In the genomic region with DNA sequence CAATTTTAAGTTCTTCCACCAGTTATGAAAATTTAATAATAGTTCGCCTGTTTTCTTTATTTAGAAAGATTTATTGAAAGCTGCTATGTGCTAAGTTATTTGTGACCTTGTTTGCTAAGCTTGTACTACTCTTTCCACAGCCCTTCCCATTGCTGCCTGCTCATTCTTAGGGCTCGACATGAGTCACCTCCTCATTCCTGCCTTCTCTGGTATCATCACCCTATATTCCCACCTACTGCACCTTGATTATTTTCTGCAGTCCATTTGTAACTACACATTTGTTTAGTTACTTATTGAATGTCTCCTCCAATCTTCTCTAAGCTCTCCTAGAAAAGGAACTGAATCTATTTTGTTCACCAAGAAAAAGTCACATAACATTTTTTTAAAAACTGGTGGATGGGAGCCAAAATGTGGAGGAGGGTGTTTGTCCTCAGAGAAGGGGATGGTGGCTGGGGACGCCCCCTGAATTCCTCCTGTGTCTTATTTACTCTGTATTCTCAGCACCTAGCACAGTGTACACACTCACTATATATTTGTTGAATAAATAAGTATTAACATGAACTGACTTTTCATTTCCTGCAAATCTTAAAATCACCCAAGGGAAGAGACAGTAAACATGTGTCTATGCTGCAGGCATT, we compare ENCODE assay signal across 12 cellular contexts. TPM values are rescaled to one million over a fixed set of nuclear protein-coding genes. Genes with fewer than 3 reads are reported as not detected.
DNase-seq lines count a peak whose midpoint lies in the region; FAIRE-seq and TF ChIP-seq lines count a peak whose summit lies in the region.
"Had no signal": no experiment of that assay in that cellular context is flagged by ENCODE, and none has a peak within 500 bp of the region (broad histone marks: within the 10 kb centered on the region; RNA-seq: fewer than 3 reads in every experiment).

No MANE protein-coding gene starts in this region.

- H4K91ac ChIP-seq in neuronal stem cell (ENCODE audit: low read depth, low read length, poor library complexity), result no peak overlapping the region

- no peak overlapping the region for H2BK15ac ChIP-seq in neuronal stem cell (ENCODE audit: low read length)

- H3K23ac ChIP-seq in neuronal stem cell (ENCODE audit: low read depth, low read length, poor library complexity), result no peak overlapping the region

- H3K27me3 ChIP-seq in neuronal stem cell (ENCODE audit: control insufficient read depth in 3 of 3, insufficient read depth in 3 of 3, low read depth in 1 of 3, low read length in 3 of 3), result peaks cover 0 to 2% (median 0%) of the 10 kb centered on the region in 3 experiments

- H2AFZ ChIP-seq in neuronal stem cell (ENCODE audit: low read length), result no peak overlapping the region

- no peaks in the 10 kb centered on the region for H3K4me1 ChIP-seq in neuronal stem cell (ENCODE audit: control insufficient read depth in 2 of 2, insufficient read depth in 1 of 2, low read depth in 1 of 2, low read length in 2 of 2)

- DNase-seq in AG20443 (ENCODE audit: low spot score), result peak; percentile 9
- no peak for DNase-seq in GM19239 (ENCODE audit: insufficient read length, low spot score)
- peak; percentile 53 for DNase-seq in RPMI8226
- peak; percentile 29 for DNase-seq in choroid plexus epithelial cell (ENCODE audit: low read depth)
- no peak for DNase-seq in neuronal stem cell (ENCODE audit: low spot score)
- DNase-seq in GM13976 (ENCODE audit: low spot score), result no peak
- DNase-seq in stimulated activated CD4-positive, alpha-beta T cell treated with anti-CD3 and anti-CD28 coated beads, Interleukin-15, amount 100 ng/mL, for 24 hours, result no peak
- no peak for DNase-seq in activated effector memory CD4-positive, alpha-beta T cell treated with Interleukin-2 at 50 U/mL for 16 hours
- DNase-seq: anterior cingulate cortex; NCI-H1048; stimulated activated CD4-positive, alpha-beta T cell treated with anti-CD3 and anti-CD28 coated beads, Interleukin-1b, Interleukin-23, amount 100 ng/mL, for 48 hours had no signal

- no peaks in the 10 kb centered on the region for H3K36me3 ChIP-seq in neuronal stem cell (replicated peaks in 1 of 2; ENCODE audit: control insufficient read depth in 2 of 2, insufficient read depth in 2 of 2, low read length in 2 of 2)

- no peak overlapping the region for H3K4me2 ChIP-seq in neuronal stem cell (ENCODE audit: insufficient read depth, low read length, poor library complexity, severe bottlenecking)

- H3K79me1 ChIP-seq in neuronal stem cell (ENCODE audit: low read depth, low read length), result no peaks in the 10 kb centered on the region

- no peak overlapping the region for H2AK5ac ChIP-seq in neuronal stem cell (ENCODE audit: low read depth, low read length)

- WGBS in neuronal stem cell (ENCODE audit: extremely low coverage in 2 of 2, insufficient read length in 2 of 2, insufficient replicate concordance in 1 of 2), 2 donors, result no CpG with 5 or more reads among the region's 3 CpGs

- no peak overlapping the region for H2BK120ac ChIP-seq in neuronal stem cell (ENCODE audit: low read depth, low read length)

- TF ChIP-seq CTCF in choroid plexus epithelial cell (conservative IDR thresholded peaks at IDR 0.05; ENCODE audit: low read depth, low read length), result no peak
- TF ChIP-seq CTCF in GM13976 (IDR thresholded peaks at IDR 0.05; ENCODE audit: borderline replicate concordance, control extremely low read depth, extremely low read depth, insufficient read depth, missing control alignments), result no peak

- in situ Hi-C loops in GM13976 (cut with MboI; ENCODE audit: low sequenced_read_pairs, unreplicated experiment), result no loop called here

- H3K18ac ChIP-seq in neuronal stem cell (ENCODE audit: low read length), result no peak overlapping the region

- no peak overlapping the region for H3K27ac ChIP-seq in neuronal stem cell (replicated peaks; ENCODE audit: low read length)

- peak; percentile 81 for FAIRE-seq in GM19239 (lab: Jason Lieb, UNC)

- no peak overlapping the region for H4K8ac ChIP-seq in neuronal stem cell (ENCODE audit: low read depth, low read length)

- H3K9me3 ChIP-seq in neuronal stem cell (replicated peaks in 1 of 2; ENCODE audit: control insufficient read depth in 2 of 2, insufficient read depth in 1 of 2, low read depth in 1 of 2, low read length in 2 of 2), result peaks cover 0 to 2% of the 10 kb centered on the region in 2 donors

- no peak overlapping the region for H3K4ac ChIP-seq in neuronal stem cell (ENCODE audit: low read length)

- H3K14ac ChIP-seq in neuronal stem cell (ENCODE audit: low read length), result no peak overlapping the region

- H3K9ac ChIP-seq in neuronal stem cell (ENCODE audit: low read depth, low read length, poor library complexity), result no peak overlapping the region

- no peak overlapping the region for H2BK12ac ChIP-seq in neuronal stem cell (ENCODE audit: low read length)

- no peak overlapping the region for H2BK5ac ChIP-seq in neuronal stem cell (ENCODE audit: low read length)

- no peak overlapping the region for H3K4me3 ChIP-seq in choroid plexus epithelial cell (ENCODE audit: low read depth, low read length)
- H3K4me3 ChIP-seq in neuronal stem cell (ENCODE audit: low read length in 2 of 2), result no peak overlapping the region
- H3K4me3 ChIP-seq: lung had no signal

RNA-seq across cellular contexts. Expression of gene RAB9A, which starts 3.7 kb away (rescaled TPM):
- 14.9 TPM for polyA plus RNA-seq in neuronal stem cell (2013, experiment 1 of 2)
- 15.2 TPM for polyA plus RNA-seq in neuronal stem cell (2013, experiment 2 of 2)

RNA-seq across cellular contexts. Expression of gene TCEANC, which starts 32.3 kb away (rescaled TPM):
- 1.9 TPM for polyA plus RNA-seq in neuronal stem cell (2013, experiment 1 of 2)
- 1.9 TPM for polyA plus RNA-seq in neuronal stem cell (2013, experiment 2 of 2)

RNA-seq across cellular contexts. Expression of gene TRAPPC2, which starts 49.2 kb away (rescaled TPM):
- polyA plus RNA-seq in neuronal stem cell (2013, experiment 1 of 2), result 8.2 TPM
- polyA plus RNA-seq in neuronal stem cell (2013, experiment 2 of 2), result 9.0 TPM

RNA-seq across cellular contexts. Expression of gene OFD1, which starts 49.3 kb away (rescaled TPM):
- polyA plus RNA-seq in neuronal stem cell (2013, experiment 1 of 2), result 21.9 TPM
- polyA plus RNA-seq in neuronal stem cell (2013, experiment 2 of 2), result 24.0 TPM

Comparison
In these comparisons a context has a peak if more than half of its experiments do, and no peak if none do; other contexts are left out.
1. DNase-seq: peak in AG20443 (single experiment), RPMI8226 (single experiment) and choroid plexus epithelial cell (single experiment); none in GM19239 (single experiment), neuronal stem cell (single experiment), GM13976 (single experiment), stimulated activated CD4-positive, alpha-beta T cell treated with anti-CD3 and anti-CD28 coated beads, Interleukin-15, amount 100 ng/mL, for 24 hours (single experiment) and activated effector memory CD4-positive, alpha-beta T cell treated with Interleukin-2 at 50 U/mL for 16 hours (single experiment).